ENCODE assay signal across 8 cellular contexts in the genomic region with DNA sequence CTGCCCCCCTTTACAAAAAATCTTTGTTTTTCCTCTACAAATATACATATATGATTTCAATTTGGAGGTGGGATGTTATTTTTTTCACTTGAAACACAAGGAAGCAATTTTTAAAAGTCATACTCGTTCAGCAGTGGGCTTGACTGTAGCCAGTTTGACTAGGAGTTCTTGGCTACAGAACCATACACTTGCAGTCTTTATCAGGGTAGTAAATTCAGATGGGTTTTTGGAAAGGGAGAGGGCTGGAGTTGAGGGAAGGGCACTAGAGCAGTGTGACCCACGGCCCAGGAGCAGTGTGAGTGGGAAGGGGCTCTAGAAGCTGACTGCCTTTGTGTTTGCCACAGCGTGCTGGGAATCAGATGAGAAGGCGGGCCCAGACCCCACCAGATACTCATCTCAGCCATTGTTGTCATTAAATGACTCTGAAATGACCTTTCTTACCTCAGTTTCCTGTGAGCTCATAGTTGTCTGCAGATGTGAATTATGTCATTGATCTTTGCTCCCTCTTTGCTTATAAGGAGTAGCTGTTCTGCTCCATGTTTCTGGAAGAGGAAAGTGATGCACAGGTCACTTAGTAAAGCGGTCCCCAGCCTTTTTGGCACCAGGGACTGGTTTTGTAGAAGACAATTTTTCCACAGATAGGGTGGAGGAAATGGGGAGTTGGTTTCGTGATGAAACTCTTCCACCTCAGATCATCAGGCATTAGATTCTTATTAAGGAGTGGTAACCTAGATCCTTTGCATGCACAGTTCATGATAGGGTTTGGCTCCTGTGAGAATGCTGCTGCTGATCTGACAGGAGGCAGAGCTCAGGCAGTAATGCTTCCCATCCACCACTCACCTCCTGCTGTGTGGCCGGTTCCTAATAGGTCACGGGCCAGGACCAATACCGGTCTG.
A peak's percentile ranks its signal among the peaks of the same experiment; 100 is the strongest.
DNase-seq lines count a peak whose midpoint lies in the region; ATAC-seq and TF ChIP-seq lines count a peak whose summit lies in the region.

No MANE protein-coding gene starts in this region.

- CTCF ChIA-PET in CD8-positive, alpha-beta T cell (lab: Charles Lee), result interaction anchor here (0.8 to 4.7 kb wide), 5 partner anchors 13 to 48 kb away, joined by 3 to 29 read pairs (median 11); no protein-coding TSS in a partner anchor
- CTCF ChIA-PET in Panc1 (lab: Charles Lee), result no interaction called here

- H3K36me3 ChIP-seq in CD8-positive, alpha-beta T cell (ENCODE audit: insufficient read depth, low read length), result no peaks in the 10 kb centered on the region
- H3K36me3 ChIP-seq in Panc1 (ENCODE audit: control insufficient read depth, insufficient read depth, low read length) (no peaks in the 10 kb centered on the region), muscle layer of duodenum (ENCODE audit: control insufficient read depth in 1 of 2, insufficient read depth in 2 of 2, low read length in 2 of 2) (no peaks in the 10 kb centered on the region)

- peaks cover 97% of the 10 kb centered on the region for H3K4me1 Mint-ChIP-seq in CD8-positive, alpha-beta T cell (ENCODE audit: low read depth)
- H3K4me1 Mint-ChIP-seq in brain, result peaks cover 91% of the 10 kb centered on the region

- POLR2A ChIA-PET in CD8-positive, alpha-beta T cell (lab: Charles Lee), result interaction anchor here (0.8 to 8.8 kb wide), 3 partner anchors 10 to 34 kb away, joined by 3 to 91 read pairs (median 7); no protein-coding TSS in a partner anchor
- POLR2A ChIA-PET in Panc1 (lab: Charles Lee), result no interaction called here

- H3K27ac Mint-ChIP-seq in CD8-positive, alpha-beta T cell, result peak overlapping the region; percentile 100
- H3K27ac Mint-ChIP-seq in brain, result peak overlapping the region; percentile 26 to 90 (median 53)

- H3K4me3 ChIP-seq in CD8-positive, alpha-beta T cell (ENCODE audit: low read depth, low read length), result peak overlapping the region; percentile 47
- H3K4me3 ChIP-seq in Panc1 (ENCODE audit: low read depth in 2 of 2, low read length in 2 of 2), result peak overlapping the region in 1 of 2 experiments; percentile 14; a peak in 1 of 4 replicates
- H3K4me3 ChIP-seq in muscle layer of duodenum (ENCODE audit: low read depth in 1 of 2, low read length in 2 of 2), result peak overlapping the region in 1 of 2 donors; percentile 16

- H3K27me3 ChIP-seq in CD8-positive, alpha-beta T cell (ENCODE audit: insufficient read depth, low read length), result no peaks in the 10 kb centered on the region
- H3K27me3 ChIP-seq in Panc1 (ENCODE audit: control insufficient read depth, insufficient read depth, low read length) (no peaks in the 10 kb centered on the region), muscle layer of duodenum (ENCODE audit: low read depth, low read length) (no peaks in the 10 kb centered on the region)

- intact Hi-C loops in CD8-positive, alpha-beta T cell (cut with DNase I, micrococcal nuclease), result loop anchor here (1.0 to 10.0 kb wide), 8 partner anchors 15 to 659 kb away; a partner anchor contains a TSS
- intact Hi-C loops in Panc1 (cut with micrococcal nuclease; ENCODE audit: unreplicated experiment), result no loop called here

- peaks cover 16% of the 10 kb centered on the region for H3K36me3 Mint-ChIP-seq in CD8-positive, alpha-beta T cell
- H3K36me3 Mint-ChIP-seq in brain, result peaks cover 13% of the 10 kb centered on the region

- H3K4me3 Mint-ChIP-seq in CD8-positive, alpha-beta T cell, result peak overlapping the region; percentile 81
- peak overlapping the region in 1 of 5 experiments; percentile 7 for H3K4me3 Mint-ChIP-seq in brain

- peak in 3 of 7 experiments; percentile 51 to 74 (median 56) for DNase-seq in CD8-positive, alpha-beta T cell
- no peak for DNase-seq in Panc1 (ENCODE audit: low read depth, low spot score)
- no peak for DNase-seq in DMS79 (lab: John Stamatoyannopoulos, UW)
- no peak for DNase-seq in HPDE6-E6E7 (ENCODE audit: extremely low spot score)
- no peak for DNase-seq in nucleus accumbens (lab: John Stamatoyannopoulos, UW)

- H3K27ac ChIP-seq in CD8-positive, alpha-beta T cell (ENCODE audit: low read depth, low read length), result peak overlapping the region; percentile 87
- H3K27ac ChIP-seq in Panc1 (ENCODE audit: low read length), result peak overlapping the region; percentile 90
- peak overlapping the region; percentile 96 for H3K27ac ChIP-seq in muscle layer of duodenum (ENCODE audit: low read length)

- TF ChIP-seq CTCF in CD8-positive, alpha-beta T cell (IDR thresholded peaks at IDR 0.05), result no peak
- TF ChIP-seq CTCF in Panc1 (IDR thresholded peaks at IDR 0.05) (no peak), brain (conservative IDR thresholded peaks at IDR 0.05) (no peak)

- H3K27me3 Mint-ChIP-seq in CD8-positive, alpha-beta T cell (ENCODE audit: low read depth), result no peaks in the 10 kb centered on the region
- peaks cover 4% of the 10 kb centered on the region for H3K27me3 Mint-ChIP-seq in brain

- H3K9me3 ChIP-seq in CD8-positive, alpha-beta T cell (ENCODE audit: low read length), result no peaks in the 10 kb centered on the region
- H3K9me3 ChIP-seq in Panc1 (ENCODE audit: control insufficient read depth, insufficient read depth, low read depth, low read length), result no peaks in the 10 kb centered on the region
- no peaks in the 10 kb centered on the region for H3K9me3 ChIP-seq in muscle layer of duodenum (ENCODE audit: control insufficient read depth in 1 of 2, low read length in 2 of 2)

- H3K9me3 Mint-ChIP-seq in CD8-positive, alpha-beta T cell, result no peaks in the 10 kb centered on the region
- H3K9me3 Mint-ChIP-seq in brain, result no peaks in the 10 kb centered on the region

- peaks cover 100% of the 10 kb centered on the region for H3K4me1 ChIP-seq in CD8-positive, alpha-beta T cell (ENCODE audit: insufficient read depth, low read length)
- peaks cover 89% of the 10 kb centered on the region for H3K4me1 ChIP-seq in Panc1 (ENCODE audit: control insufficient read depth, insufficient read depth, low read length)
- H3K4me1 ChIP-seq in muscle layer of duodenum (ENCODE audit: control insufficient read depth in 1 of 2, insufficient read depth in 2 of 2, low read length in 2 of 2), result peaks cover 67 to 80% of the 10 kb centered on the region in 2 donors

- peak; percentile 22 for ATAC-seq in CD8-positive, alpha-beta T cell
- ATAC-seq in Panc1 (peak; percentile 20; the same call in 1 of the 2 replicates), GM19467 (IDR thresholded peaks at IDR 0.05; ENCODE audit: unreplicated experiment) (no peak)

- no TSS peak for BruUV-seq in Panc1 (replicated peaks; lab: Mats Ljungman, UMichigan)

- in situ Hi-C loops in Panc1 (cut with HindIII; ENCODE audit: low pct_unique_long_range_greater_than_20kb, low sequenced_read_pairs), result no loop called here
